14 cellular contexts compared by ENCODE assay signal in the genomic region with DNA sequence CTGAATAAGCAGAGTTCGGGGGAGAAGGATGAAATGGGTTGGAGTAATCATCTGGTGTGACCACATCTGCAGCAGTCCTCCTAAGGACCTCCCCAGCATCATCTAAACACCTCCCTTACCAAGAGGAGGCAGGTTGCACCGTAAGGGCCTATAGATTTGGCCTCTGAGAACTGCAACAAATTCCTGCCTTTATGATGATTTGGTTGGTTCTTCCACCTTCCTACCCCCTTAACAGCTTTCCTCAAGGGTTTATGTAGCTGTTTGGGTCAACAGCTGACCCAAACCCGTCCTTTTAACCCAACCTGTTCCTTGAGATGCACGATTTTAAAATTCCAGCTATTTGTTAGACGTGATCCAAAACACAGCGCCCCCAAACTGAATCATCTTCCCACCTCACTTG. TPM values are rescaled to one million over a fixed set of nuclear protein-coding genes. Genes with fewer than 3 reads are reported as not detected.
DNase-seq lines count a peak whose midpoint lies in the region; ATAC-seq, FAIRE-seq and TF ChIP-seq lines count a peak whose summit lies in the region.
"Had no signal": no experiment of that assay in that cellular context is flagged by ENCODE, and none has a peak within 500 bp of the region (broad histone marks: within the 10 kb centered on the region; RNA-seq: fewer than 3 reads in every experiment).

No MANE protein-coding gene starts in this region.

- H3K36me3 ChIP-seq in brain microvascular endothelial cell (replicated peaks), result peaks cover 33% of the 10 kb centered on the region
- H3K36me3 ChIP-seq in psoas muscle (ENCODE audit: insufficient read depth in 1 of 2, low read depth in 1 of 2), result peaks cover under 1 to 16% of the 10 kb centered on the region in 2 donors
- H3K36me3 ChIP-seq in aorta (ENCODE audit: control insufficient read depth in 1 of 2, insufficient read depth in 2 of 2, low read length in 1 of 2), result no peaks in the 10 kb centered on the region

- H3K9me3 ChIP-seq in psoas muscle (no peaks in the 10 kb centered on the region), aorta (ENCODE audit: control insufficient read depth, low read length) (no peaks in the 10 kb centered on the region)

- H3K4me3 ChIP-seq in brain microvascular endothelial cell (ENCODE audit: low read depth, low read length), result no peak overlapping the region
- H3K4me3 ChIP-seq in psoas muscle, result no peak overlapping the region
- no peak overlapping the region for H3K4me3 ChIP-seq in aorta (ENCODE audit: low read length in 2 of 2)

- DNase-seq in activated CD4-positive, alpha-beta T cell treated with anti-CD3 and anti-CD28 coated beads for 36 hours, result no peak
- no peak for DNase-seq in activated CD4-positive, alpha-beta T cell treated with anti-CD3 and anti-CD28 coated beads for 4 hours
- no peak for DNase-seq in GM12892 (ENCODE audit: insufficient read length)
- DNase-seq in brain microvascular endothelial cell, result no peak
- DNase-seq in psoas muscle, result no peak
- DNase-seq in aorta, result no peak
- DNase-seq in RWPE1 (ENCODE audit: low spot score), result no peak
- DNase-seq: activated CD4-positive, CD25-positive, alpha-beta regulatory T cell; head of caudate nucleus; NCI-H1436; stimulated activated naive CD8-positive, alpha-beta T cell treated with anti-CD3 and anti-CD28 coated beads, Interleukin-15, amount 100 ng/mL, for 72 hours had no signal

- peak; percentile 16; the same call in 1 of the 2 replicates for TF ChIP-seq POLR2A in GM12892 (IDR thresholded peaks at IDR 0.05; ENCODE audit: low read depth, low read length)

- H3K4me3 Mint-ChIP-seq in activated CD4-positive, alpha-beta T cell treated with anti-CD3 and anti-CD28 coated beads for 36 hours, result no peak overlapping the region
- H3K4me3 Mint-ChIP-seq: stimulated activated naive CD8-positive, alpha-beta T cell treated with anti-CD3 and anti-CD28 coated beads, Interleukin-15, amount 100 ng/mL, for 72 hours had no signal

- H3K9me3 Mint-ChIP-seq in activated CD4-positive, alpha-beta T cell treated with anti-CD3 and anti-CD28 coated beads for 36 hours (ENCODE audit: low read depth), result no peaks in the 10 kb centered on the region
- H3K9me3 Mint-ChIP-seq: stimulated activated naive CD8-positive, alpha-beta T cell treated with anti-CD3 and anti-CD28 coated beads, Interleukin-15, amount 100 ng/mL, for 72 hours had no signal

- H3K27ac Mint-ChIP-seq in activated CD4-positive, alpha-beta T cell treated with anti-CD3 and anti-CD28 coated beads for 36 hours, result peak overlapping the region; percentile 18

- WGBS in psoas muscle, 3 donors, result 86 to 92% (median 90%) methylated on average over 6 of the region's 6 CpGs
- 93 to 95% methylated on average over 6 of the region's 6 CpGs for WGBS in aorta, 2 donors

- in situ Hi-C loops in brain microvascular endothelial cell (cut with HindIII; ENCODE audit: low pct_ligation_motif_present, low sequenced_read_pairs), result no loop called here

- POLR2A ChIA-PET in activated CD4-positive, alpha-beta T cell treated with anti-CD3 and anti-CD28 coated beads for 36 hours (lab: Charles Lee), result no interaction called here
- POLR2A ChIA-PET in RWPE1 (lab: Yijun Ruan, JAX; ENCODE audit: low non-redundant PET), result no interaction called here

- CTCF ChIA-PET in activated CD4-positive, alpha-beta T cell treated with anti-CD3 and anti-CD28 coated beads for 36 hours (lab: Charles Lee), result interaction anchor here (0.6 kb wide), 1 partner anchor 11 kb away, joined by 3 read pairs; no protein-coding TSS in a partner anchor
- CTCF ChIA-PET in RWPE1 (lab: Yijun Ruan, JAX), result no interaction called here

- peaks cover 10% of the 10 kb centered on the region for H3K4me1 Mint-ChIP-seq in activated CD4-positive, alpha-beta T cell treated with anti-CD3 and anti-CD28 coated beads for 36 hours

- intact Hi-C loops in activated CD4-positive, alpha-beta T cell treated with anti-CD3 and anti-CD28 coated beads for 36 hours (cut with DNase I, micrococcal nuclease), result loop anchor here in 1 of 2 experiments (10.0 kb wide), 1 partner anchor 251 kb away; no protein-coding TSS in a partner anchor
- intact Hi-C loops in psoas muscle (cut with DNase I) (no loop called here), aorta (cut with DNase I) (no loop called here)

- no peak for ATAC-seq in activated CD4-positive, alpha-beta T cell treated with anti-CD3 and anti-CD28 coated beads for 36 hours
- ATAC-seq in psoas muscle (no peak), aorta (ENCODE audit: low FRiP score) (no peak), HG03442 (IDR thresholded peaks at IDR 0.05; ENCODE audit: unreplicated experiment) (no peak)
- ATAC-seq: stimulated activated naive CD8-positive, alpha-beta T cell treated with anti-CD3 and anti-CD28 coated beads, Interleukin-15, amount 100 ng/mL, for 72 hours had no signal

- H3K36me3 Mint-ChIP-seq in activated CD4-positive, alpha-beta T cell treated with anti-CD3 and anti-CD28 coated beads for 36 hours (ENCODE audit: low read depth), result peaks cover 55% of the 10 kb centered on the region

- H3K4me1 ChIP-seq in psoas muscle, result peaks cover 75% of the 10 kb centered on the region
- H3K4me1 ChIP-seq in aorta (ENCODE audit: control insufficient read depth in 1 of 2, insufficient read depth in 2 of 2, low read length in 2 of 2), result peaks cover 10 to 12% of the 10 kb centered on the region in 2 donors

- TF ChIP-seq CTCF in brain microvascular endothelial cell (IDR thresholded peaks at IDR 0.05; ENCODE audit: low read depth, low read length, missing control alignments) (no peak), psoas muscle (IDR thresholded peaks at IDR 0.05) (no peak), RWPE1 (conservative IDR thresholded peaks at IDR 0.05; ENCODE audit: low read depth) (no peak)

- H3K27ac ChIP-seq in brain microvascular endothelial cell (peak overlapping the region; percentile 30), psoas muscle (peak overlapping the region; percentile 90), aorta (ENCODE audit: low read depth in 1 of 2, low read length in 2 of 2) (no peak overlapping the region), RWPE1 (no peak overlapping the region)
- H3K27ac ChIP-seq: KMS-11 had no signal

- H3K27me3 Mint-ChIP-seq in activated CD4-positive, alpha-beta T cell treated with anti-CD3 and anti-CD28 coated beads for 36 hours, result no peaks in the 10 kb centered on the region
- H3K27me3 Mint-ChIP-seq: stimulated activated naive CD8-positive, alpha-beta T cell treated with anti-CD3 and anti-CD28 coated beads, Interleukin-15, amount 100 ng/mL, for 72 hours had no signal

- H3K27me3 ChIP-seq in brain microvascular endothelial cell (replicated peaks), result no peaks in the 10 kb centered on the region
- no peaks in the 10 kb centered on the region for H3K27me3 ChIP-seq in psoas muscle (ENCODE audit: insufficient read depth in 3 of 3, low read length in 2 of 3)
- H3K27me3 ChIP-seq in aorta (ENCODE audit: control insufficient read depth in 1 of 2, insufficient read depth in 2 of 2, low read length in 1 of 2), result no peaks in the 10 kb centered on the region

- FAIRE-seq in GM12892 (lab: Jason Lieb, UNC), result no peak
- FAIRE-seq: endometrium had no signal

RNA-seq across cellular contexts. Expression of gene AAGAB, which starts 58.2 kb away (rescaled TPM):
- 10 to 100 TPM; 43.9 to 48.6 TPM for total RNA-seq in activated CD4-positive, alpha-beta T cell treated with anti-CD3 and anti-CD28 coated beads for 36 hours
- 26.6 TPM for polyA plus RNA-seq in GM12892 (2012; ENCODE audit: missing spikeins)
- total RNA-seq in psoas muscle (10 to 100 TPM; 34.3 to 46.1 (median 42.7) TPM), aorta (10 to 100 TPM; 24.3 to 24.5 TPM)
- polyA plus RNA-seq in psoas muscle (10 to 100 TPM; 19.0 to 44.8 (median 21.0) TPM), aorta (10 to 100 TPM; 16.4 to 18.2 TPM)

RNA-seq across cellular contexts. Expression of gene IQCH, which starts 58.4 kb away (rescaled TPM):
- total RNA-seq in activated CD4-positive, alpha-beta T cell treated with anti-CD3 and anti-CD28 coated beads for 36 hours, result 1 to 10 TPM; 1.8 to 2.1 TPM
- 1.7 TPM for polyA plus RNA-seq in GM12892 (2012; ENCODE audit: missing spikeins)
- total RNA-seq in psoas muscle (1 to 10 TPM in 1 of 4 donors, under 1 TPM in 3; 0.37 to 1.0 (median 0.75) TPM), aorta (1 to 10 TPM; 2.0 to 3.4 TPM)
- polyA plus RNA-seq in psoas muscle (under 1 TPM; 0.27 to 0.90 (median 0.55) TPM), aorta (1 to 10 TPM in 1 of 2 donors, not detected in 1; 1.2 TPM)

Comparison
In these comparisons a context has a peak if more than half of its experiments do, and no peak if none do; other contexts are left out.
1. H3K27ac ChIP-seq: peak in brain microvascular endothelial cell (single experiment) and psoas muscle (single experiment); none in aorta (0 of 2) and RWPE1 (single experiment).